1 cellular context compared by ENCODE assay signal in the genomic region with DNA sequence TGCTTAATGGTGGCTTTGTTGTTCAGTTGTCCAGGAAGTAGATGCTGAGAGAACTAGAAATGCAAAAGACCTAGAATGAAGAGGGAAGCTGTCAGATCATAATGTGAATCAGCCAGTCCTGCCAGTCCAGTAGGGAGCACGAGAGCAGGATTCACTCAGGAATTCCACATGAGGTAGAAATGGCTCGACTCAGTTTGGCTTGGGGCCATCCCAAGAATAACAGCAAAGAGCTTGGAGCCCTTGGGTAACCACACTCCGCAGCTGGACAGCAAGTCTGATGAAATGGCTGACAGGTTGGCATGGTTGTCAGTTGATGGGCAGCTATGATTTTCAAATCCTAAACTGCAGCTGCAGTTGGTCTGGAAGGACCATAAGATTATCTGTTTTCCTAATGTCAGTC.
TF ChIP-seq lines count a peak whose summit lies in the region.

No MANE protein-coding gene starts in this region.

TF ChIP-seq in K562, 482 proteins besides CTCF, POLR2A, EP300 and RAD21:
- TF ChIP-seq MED1 (CRISPR knock-in tag; IDR thresholded peaks at IDR 0.05; ENCODE audit: borderline replicate concordance), result no peak
- TF ChIP-seq ERF (CRISPR knock-in tag; IDR thresholded peaks at IDR 0.05), result no peak
- TF ChIP-seq ZNF668 (CRISPR knock-in tag; IDR thresholded peaks at IDR 0.05), result no peak
- TF ChIP-seq LEF1 (IDR thresholded peaks at IDR 0.05), result no peak
- no peak for TF ChIP-seq FOXK1 (CRISPR knock-in tag; IDR thresholded peaks at IDR 0.05; ENCODE audit: borderline replicate concordance)
- TF ChIP-seq ETV1 (tag; conservative IDR thresholded peaks at IDR 0.05; ENCODE audit: low read depth), result no peak
TF ChIP-seq in K562: peak in this region for 0.
